Comparison of ENCODE assay signal across 12 cellular contexts in genomic region chr11:73189315-73189714, GRCh38. TPM values are rescaled to one million over a fixed set of nuclear protein-coding genes. Genes with fewer than 3 reads are reported as not detected.
DNase-seq lines count a peak whose midpoint lies in the region; ATAC-seq and TF ChIP-seq lines count a peak whose summit lies in the region.
"Had no signal": no experiment of that assay in that cellular context is flagged by ENCODE, and none has a peak within 500 bp of the region (broad histone marks: within the 10 kb centered on the region; RNA-seq: fewer than 3 reads in every experiment).

No MANE protein-coding gene starts in this region.

- H3K4me1 ChIP-seq in sigmoid colon (peaks cover 0 to 10% (median 5%) of the 10 kb centered on the region in 4 donors), esophagus squamous epithelium (peaks cover 51 to 93% (median 61%) of the 10 kb centered on the region in 3 donors)

- TF ChIP-seq CTCF in sigmoid colon (IDR thresholded peaks at IDR 0.05), result no peak
- no peak for TF ChIP-seq CTCF in esophagus squamous epithelium (IDR thresholded peaks at IDR 0.05)

- no peak for TF ChIP-seq EP300 in sigmoid colon (IDR thresholded peaks at IDR 0.05)

- no peaks in the 10 kb centered on the region for H3K36me3 ChIP-seq in sigmoid colon
- H3K36me3 ChIP-seq in esophagus squamous epithelium, result no peaks in the 10 kb centered on the region

- no peaks in the 10 kb centered on the region for H3K9me3 ChIP-seq in sigmoid colon
- H3K9me3 ChIP-seq in esophagus squamous epithelium, result no peaks in the 10 kb centered on the region

- peak; percentile 78 for DNase-seq in UCSD-AML1 (lab: John Stamatoyannopoulos, UW; ENCODE audit: unreplicated experiment)
- DNase-seq in sigmoid colon, result peak; percentile 70
- DNase-seq in stimulated activated CD8-positive, alpha-beta memory T cell treated with anti-CD3 and anti-CD28 coated beads, Interleukin-4, amount 100 ng/mL, for 48 hours, result no peak
- no peak for DNase-seq in activated CD4-positive, alpha-beta T cell treated with anti-CD3 and anti-CD28 coated beads for 48 hours
- DNase-seq in H4 (ENCODE audit: low spot score), result no peak
- DNase-seq in esophagus squamous epithelium (lab: John Stamatoyannopoulos, UW), result no peak
- DNase-seq: activated naive CD4-positive, alpha-beta T cell; NCI-H1417 treated with DMSO at 0.1 percent for 48 hours; PC-3; stimulated activated naive CD8-positive, alpha-beta T cell treated with anti-CD3 and anti-CD28 coated beads, Interleukin-15, Interleukin-2, amounts not matched to agents 100 U/mL and 50 U/mL, for 24 hours had no signal

- ATAC-seq in GM18502 (IDR thresholded peaks at IDR 0.05; ENCODE audit: poor library complexity, unreplicated experiment), result peak; percentile 52
- ATAC-seq in HG03378 (IDR thresholded peaks at IDR 0.05; ENCODE audit: unreplicated experiment), result peak; percentile 51
- ATAC-seq: PC-3; stimulated activated naive CD8-positive, alpha-beta T cell treated with anti-CD3 and anti-CD28 coated beads, Interleukin-15, Interleukin-2, amounts not matched to agents 100 U/mL and 50 U/mL, for 24 hours had no signal

- intact Hi-C loops in sigmoid colon (cut with DNase I), result loop anchor here (5.0 kb wide), 1 partner anchor 203 kb away; no protein-coding TSS in a partner anchor
- intact Hi-C loops in esophagus squamous epithelium (cut with DNase I), result loop anchor here (5.0 kb wide), 2 partner anchors 38 to 103 kb away; no protein-coding TSS in a partner anchor

- H3K27ac ChIP-seq in sigmoid colon, result no peak overlapping the region
- peak overlapping the region in 1 of 4 donors; percentile 1 for H3K27ac ChIP-seq in esophagus squamous epithelium

- H3K27me3 ChIP-seq in sigmoid colon, result no peaks in the 10 kb centered on the region
- no peaks in the 10 kb centered on the region for H3K27me3 ChIP-seq in esophagus squamous epithelium

- TF ChIP-seq POLR2A in sigmoid colon (IDR thresholded peaks at IDR 0.05) (no peak), esophagus squamous epithelium (IDR thresholded peaks at IDR 0.05) (no peak)

- no peak overlapping the region for H3K4me3 ChIP-seq in sigmoid colon
- H3K4me3 ChIP-seq in esophagus squamous epithelium, result no peak overlapping the region

- WGBS in sigmoid colon, 2 donors, result 57 to 78% methylated on average over 8 of the region's 8 CpGs
- WGBS in esophagus squamous epithelium, 2 donors, result 52 to 61% methylated on average over 4 to 8 of the region's 8 CpGs

RNA-seq across cellular contexts. Expression of gene P2RY2, which starts 28.8 kb away (rescaled TPM):
- total RNA-seq in sigmoid colon, result under 1 TPM in 1 of 4 donors, not detected in 3; 0.16 TPM
- polyA plus RNA-seq in sigmoid colon, result 1 to 10 TPM; 3.0 to 6.2 (median 4.2) TPM
- not detected in 2 replicates for total RNA-seq in H4 (2014; rRNA removed; shearing (Covaris generic))
- 10 to 100 TPM; 36.2 to 50.3 (median 43.8) TPM for total RNA-seq in esophagus squamous epithelium

RNA-seq across cellular contexts. Expression of gene FCHSD2, which starts 47.2 kb away (rescaled TPM):
- total RNA-seq in sigmoid colon (10 to 100 TPM; 16.4 to 36.3 (median 19.4) TPM), esophagus squamous epithelium (10 to 100 TPM in 1 of 4 donors, 1 to 10 TPM in 3; 4.1 to 12.8 (median 6.8) TPM)
- polyA plus RNA-seq in sigmoid colon, result 10 to 100 TPM in 1 of 3 donors, 1 to 10 TPM in 2; 6.9 to 19.3 (median 7.2) TPM
- 3.7 and 5.0 TPM in 2 replicates for total RNA-seq in H4 (2014; rRNA removed; shearing (Covaris generic))

Comparison
In these comparisons a context has a peak if more than half of its experiments do, and no peak if none do; other contexts are left out.
1. DNase-seq: peak in UCSD-AML1 (single experiment) and sigmoid colon (single experiment); none in stimulated activated CD8-positive, alpha-beta memory T cell treated with anti-CD3 and anti-CD28 coated beads, Interleukin-4, amount 100 ng/mL, for 48 hours (single experiment), activated CD4-positive, alpha-beta T cell treated with anti-CD3 and anti-CD28 coated beads for 48 hours (single experiment), H4 (single experiment) and esophagus squamous epithelium (single experiment).
2. RNA of gene P2RY2, which starts 28.8 kb away (total RNA-seq): 36.2 to 50.3 TPM in esophagus squamous epithelium; 0.16 TPM in sigmoid colon and not detected in H4; every median in the first group is over 10 times any median in the second.